Comparison of ENCODE assay signal across 25 cellular contexts in the genomic region with DNA sequence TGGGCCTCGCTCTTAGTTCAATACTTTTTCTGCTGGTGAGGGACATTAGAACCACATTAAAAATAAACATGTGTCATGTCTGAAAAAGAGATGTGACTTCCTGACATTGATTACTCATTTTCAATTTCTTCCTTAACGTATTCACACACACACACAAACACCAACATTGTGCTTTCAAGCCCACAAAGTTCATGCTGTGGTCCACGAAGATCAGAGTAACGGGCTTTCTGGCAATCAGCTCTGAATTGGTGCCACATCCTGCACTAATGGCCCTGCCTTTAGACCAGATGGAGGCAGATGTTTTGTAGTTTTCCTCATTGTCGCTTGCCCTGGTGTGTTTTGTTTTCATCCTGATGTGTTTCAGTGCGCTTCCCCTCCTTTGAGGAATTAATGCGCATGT. TPM values are rescaled to one million over a fixed set of nuclear protein-coding genes. Genes with fewer than 3 reads are reported as not detected.
DNase-seq lines count a peak whose midpoint lies in the region; ATAC-seq, FAIRE-seq and TF ChIP-seq lines count a peak whose summit lies in the region.
"Had no signal": no experiment of that assay in that cellular context is flagged by ENCODE, and none has a peak within 500 bp of the region (broad histone marks: within the 10 kb centered on the region; RNA-seq: fewer than 3 reads in every experiment).

No MANE protein-coding gene starts in this region.

- no peaks in the 10 kb centered on the region for H3K9me3 Mint-ChIP-seq in activated CD4-positive, alpha-beta T cell treated with anti-CD3 and anti-CD28 coated beads for 36 hours (ENCODE audit: low read depth)
- H3K9me3 Mint-ChIP-seq in activated CD8-positive, alpha-beta T cell treated with anti-CD3 and anti-CD28 coated beads for 36 hours = no peaks in the 10 kb centered on the region
- H3K9me3 Mint-ChIP-seq: activated naive CD4-positive, alpha-beta T cell treated with anti-CD3 and anti-CD28 coated beads, Interleukin-2, amount 50 U/mL, for 24 hours; GM23338 had no signal

- H2BK12ac ChIP-seq in mesenchymal stem cell (ENCODE audit: low read length in 2 of 2) = peak overlapping the region in 1 of 2 experiments; percentile 94

- H2AK5ac ChIP-seq in mesenchymal stem cell (ENCODE audit: low read length, severe bottlenecking) = no peak overlapping the region

- no peak overlapping the region for H3K27ac ChIP-seq in mesenchymal stem cell (ENCODE audit: low read length, poor library complexity, severe bottlenecking)
- H3K27ac ChIP-seq: 22Rv1, body of pancreas, ovary, right lobe of liver, transverse colon, WERI-Rb-1 had no signal

- no peaks in the 10 kb centered on the region for H3K36me3 ChIP-seq in mesenchymal stem cell (ENCODE audit: control insufficient read depth in 1 of 2, insufficient read depth in 2 of 2, low read depth in 1 of 2, low read length in 2 of 2)
- H3K36me3 ChIP-seq: ovary, right lobe of liver, transverse colon, WERI-Rb-1 had no signal

- H2BK5ac ChIP-seq in mesenchymal stem cell (ENCODE audit: low read depth, low read length, poor library complexity, severe bottlenecking) = no peak overlapping the region

- CTCF ChIA-PET in activated CD4-positive, alpha-beta T cell treated with anti-CD3 and anti-CD28 coated beads for 36 hours (lab: Charles Lee) = no interaction called here
- CTCF ChIA-PET in activated CD8-positive, alpha-beta T cell treated with anti-CD3 and anti-CD28 coated beads for 36 hours (lab: Charles Lee) = interaction anchor here (0.6 to 0.7 kb wide), 2 partner anchors 28 to 245 kb away, joined by 3 to 4 read pairs; no protein-coding TSS in a partner anchor

- no peaks in the 10 kb centered on the region for H3K27me3 Mint-ChIP-seq in activated CD4-positive, alpha-beta T cell treated with anti-CD3 and anti-CD28 coated beads for 36 hours
- H3K27me3 Mint-ChIP-seq in activated CD8-positive, alpha-beta T cell treated with anti-CD3 and anti-CD28 coated beads for 36 hours = no peaks in the 10 kb centered on the region
- H3K27me3 Mint-ChIP-seq: activated naive CD4-positive, alpha-beta T cell treated with anti-CD3 and anti-CD28 coated beads, Interleukin-2, amount 50 U/mL, for 24 hours had no signal

- H3K79me1 ChIP-seq in mesenchymal stem cell (replicated peaks; ENCODE audit: low read length, poor library complexity, severe bottlenecking) = no peaks in the 10 kb centered on the region

- no peak overlapping the region for H3K14ac ChIP-seq in mesenchymal stem cell (ENCODE audit: low read length in 2 of 2)

- intact Hi-C loops in activated CD4-positive, alpha-beta T cell treated with anti-CD3 and anti-CD28 coated beads for 36 hours (cut with DNase I, micrococcal nuclease) = loop anchor here in 1 of 2 experiments (2.0 kb wide), 2 partner anchors 48 to 70 kb away; a partner anchor contains a TSS
- intact Hi-C loops in activated CD8-positive, alpha-beta T cell treated with anti-CD3 and anti-CD28 coated beads for 36 hours (cut with micrococcal nuclease) = no loop called here

- WGBS in mesenchymal stem cell = 38% methylated on average over 6 of the region's 7 CpGs

- FAIRE-seq in GM12891 (lab: Jason Lieb, UNC) = peak; percentile 23
- FAIRE-seq: colon, endometrium, HTR-8/SVneo, keratinocyte had no signal

- peak overlapping the region; percentile 72 to 77 for H3K18ac ChIP-seq in mesenchymal stem cell (ENCODE audit: low read depth in 1 of 2, low read length in 2 of 2)

- no peaks in the 10 kb centered on the region for H3K27me3 ChIP-seq in mesenchymal stem cell (ENCODE audit: control insufficient read depth in 1 of 2, insufficient read depth in 1 of 2, low read length in 2 of 2)
- H3K27me3 ChIP-seq: body of pancreas, ovary, right lobe of liver, transverse colon had no signal

- no peak overlapping the region for H3K4me3 ChIP-seq in mesenchymal stem cell (ENCODE audit: insufficient read depth in 1 of 2, low read depth in 1 of 2, low read length in 2 of 2)
- H3K4me3 ChIP-seq: body of pancreas, GM23338, ovary, right lobe of liver, transverse colon had no signal

- POLR2A ChIA-PET in activated CD4-positive, alpha-beta T cell treated with anti-CD3 and anti-CD28 coated beads for 36 hours (lab: Charles Lee) = interaction anchor here (0.6 kb wide), 2 partner anchors 50 to 745 kb away, joined by 3 read pairs; no protein-coding TSS in a partner anchor
- POLR2A ChIA-PET in activated CD8-positive, alpha-beta T cell treated with anti-CD3 and anti-CD28 coated beads for 36 hours (lab: Charles Lee) = interaction anchor here (1.1 kb wide), 1 partner anchor 825 kb away, joined by 3 read pairs; no protein-coding TSS in a partner anchor

- H3K4ac ChIP-seq in mesenchymal stem cell (ENCODE audit: low read depth in 1 of 2, low read length in 2 of 2) = peak overlapping the region in 1 of 2 experiments; percentile 33

- H2AFZ ChIP-seq in mesenchymal stem cell (ENCODE audit: low read depth, low read length) = no peak overlapping the region

- no peak for TF ChIP-seq POLR2A in GM12891 (IDR thresholded peaks at IDR 0.05; ENCODE audit: low read depth, low read length)

- no peak overlapping the region for H3K4me2 ChIP-seq in mesenchymal stem cell (ENCODE audit: low read length, poor library complexity, severe bottlenecking)
- H3K4me2 ChIP-seq: GM23338 had no signal

- ATAC-seq in activated CD4-positive, alpha-beta T cell treated with anti-CD3 and anti-CD28 coated beads for 36 hours = peak; percentile 68
- ATAC-seq in activated CD8-positive, alpha-beta T cell treated with anti-CD3 and anti-CD28 coated beads for 36 hours = peak; percentile 55
- ATAC-seq in HG02884 (IDR thresholded peaks at IDR 0.05; ENCODE audit: unreplicated experiment) (no peak), HG03039 (IDR thresholded peaks at IDR 0.05; ENCODE audit: unreplicated experiment) (no peak)
- ATAC-seq: body of pancreas, GM23338 had no signal

- H3K9me3 ChIP-seq in mesenchymal stem cell (ENCODE audit: control insufficient read depth, low read length) = no peaks in the 10 kb centered on the region
- H3K9me3 ChIP-seq: body of pancreas, ovary, right lobe of liver, transverse colon had no signal

- H3K9ac ChIP-seq in mesenchymal stem cell (ENCODE audit: low read length) = no peak overlapping the region

- no peak overlapping the region for H2BK120ac ChIP-seq in mesenchymal stem cell (ENCODE audit: low read depth, low read length)

- H3K36me3 Mint-ChIP-seq in activated CD4-positive, alpha-beta T cell treated with anti-CD3 and anti-CD28 coated beads for 36 hours (ENCODE audit: low read depth) = no peaks in the 10 kb centered on the region
- no peaks in the 10 kb centered on the region for H3K36me3 Mint-ChIP-seq in activated CD8-positive, alpha-beta T cell treated with anti-CD3 and anti-CD28 coated beads for 36 hours (ENCODE audit: low read depth)
- H3K36me3 Mint-ChIP-seq: activated naive CD4-positive, alpha-beta T cell treated with anti-CD3 and anti-CD28 coated beads, Interleukin-2, amount 50 U/mL, for 24 hours had no signal

- peaks cover 35% of the 10 kb centered on the region for H3K4me1 Mint-ChIP-seq in activated CD4-positive, alpha-beta T cell treated with anti-CD3 and anti-CD28 coated beads for 36 hours
- peaks cover 20% of the 10 kb centered on the region for H3K4me1 Mint-ChIP-seq in activated CD8-positive, alpha-beta T cell treated with anti-CD3 and anti-CD28 coated beads for 36 hours (ENCODE audit: low read depth)
- H3K4me1 Mint-ChIP-seq: GM23338 had no signal

- no peak overlapping the region for H4K8ac ChIP-seq in mesenchymal stem cell (ENCODE audit: low read length)

- no peak overlapping the region for H4K91ac ChIP-seq in mesenchymal stem cell (ENCODE audit: low read length)

- H3K4me3 Mint-ChIP-seq in activated CD4-positive, alpha-beta T cell treated with anti-CD3 and anti-CD28 coated beads for 36 hours = no peak overlapping the region
- H3K4me3 Mint-ChIP-seq in activated CD8-positive, alpha-beta T cell treated with anti-CD3 and anti-CD28 coated beads for 36 hours = no peak overlapping the region
- H3K4me3 Mint-ChIP-seq: activated naive CD4-positive, alpha-beta T cell treated with anti-CD3 and anti-CD28 coated beads, Interleukin-2, amount 50 U/mL, for 24 hours; GM23338 had no signal

- TF ChIP-seq CTCF in activated CD8-positive, alpha-beta T cell treated with anti-CD3 and anti-CD28 coated beads for 36 hours (IDR thresholded peaks at IDR 0.05) = no peak

- H3K23ac ChIP-seq in mesenchymal stem cell (ENCODE audit: low read length in 2 of 2) = no peak overlapping the region

- H3K27ac Mint-ChIP-seq in activated CD4-positive, alpha-beta T cell treated with anti-CD3 and anti-CD28 coated beads for 36 hours = peak overlapping the region; percentile 82
- peak overlapping the region; percentile 25 for H3K27ac Mint-ChIP-seq in activated CD8-positive, alpha-beta T cell treated with anti-CD3 and anti-CD28 coated beads for 36 hours
- H3K27ac Mint-ChIP-seq: activated naive CD4-positive, alpha-beta T cell treated with anti-CD3 and anti-CD28 coated beads, Interleukin-2, amount 50 U/mL, for 24 hours; GM23338 had no signal

- no peak overlapping the region for H2BK15ac ChIP-seq in mesenchymal stem cell (ENCODE audit: low read depth, poor library complexity, severe bottlenecking)

- peak; percentile 28 for DNase-seq in activated CD4-positive, alpha-beta T cell treated with anti-CD3 and anti-CD28 coated beads for 36 hours
- DNase-seq in activated CD4-positive, alpha-beta T cell treated with anti-CD3 and anti-CD28 coated beads for 1 hour = no peak
- no peak for DNase-seq in GM12891 (ENCODE audit: insufficient read length, low spot score)
- DNase-seq in activated CD8-positive, alpha-beta T cell treated with anti-CD3 and anti-CD28 coated beads for 36 hours = peak; percentile 37
- DNase-seq in mesenchymal stem cell = peak; percentile 59
- no peak for DNase-seq in Ammon's horn (ENCODE audit: low spot score)
- DNase-seq: body of pancreas; Calu3; NCI-H1436 treated with DMSO at 0.1 percent for 48 hours; NCI-H526; ovary; right lobe of liver; Right ventricle myocardium superior; stimulated activated naive CD4-positive, alpha-beta T cell treated with Interleukin-2 at 50 U/mL for 16 hours; transverse colon; WERI-Rb-1 had no signal

- peaks cover 7% of the 10 kb centered on the region for H3K4me1 ChIP-seq in mesenchymal stem cell (ENCODE audit: control insufficient read depth, insufficient read depth, low read depth, low read length)
- H3K4me1 ChIP-seq: body of pancreas, right lobe of liver, transverse colon had no signal

TF ChIP-seq in GM12891, 5 proteins besides CTCF, POLR2A, EP300 and RAD21:
- TF ChIP-seq POU2F2 (IDR thresholded peaks at IDR 0.05; ENCODE audit: low read depth, low read length) (no peak), TAF1 (IDR thresholded peaks at IDR 0.05; ENCODE audit: low read depth, low read length) (no peak), POLR2AphosphoS5 (IDR thresholded peaks at IDR 0.05; ENCODE audit: low read depth, low read length) (no peak), SPI1 (IDR thresholded peaks at IDR 0.05; ENCODE audit: low read depth, low read length) (no peak)

RNA-seq across cellular contexts. Expression of a gene that starts 47.9 kb away (rescaled TPM):
- 100 to 1,000 TPM; 107 to 132 TPM for total RNA-seq in activated CD4-positive, alpha-beta T cell treated with anti-CD3 and anti-CD28 coated beads for 36 hours
- polyA plus RNA-seq in GM12891 (2012; ENCODE audit: low read depth, missing spikeins) = 178 TPM
- total RNA-seq in activated CD8-positive, alpha-beta T cell treated with anti-CD3 and anti-CD28 coated beads for 36 hours = 100 to 1,000 TPM; 106 to 116 TPM
- polyA plus RNA-seq in mesenchymal stem cell (2013, experiment 1 of 2) = 172 TPM
- polyA plus RNA-seq in mesenchymal stem cell (2013, experiment 2 of 2) = 184 TPM

Comparison
In these comparisons a context has a peak if more than half of its experiments do, and no peak if none do; other contexts are left out.
1. DNase-seq: peak in activated CD4-positive, alpha-beta T cell treated with anti-CD3 and anti-CD28 coated beads for 36 hours (single experiment), activated CD8-positive, alpha-beta T cell treated with anti-CD3 and anti-CD28 coated beads for 36 hours (single experiment) and mesenchymal stem cell (single experiment); none in activated CD4-positive, alpha-beta T cell treated with anti-CD3 and anti-CD28 coated beads for 1 hour (single experiment), GM12891 (single experiment) and Ammon's horn (single experiment).
2. ATAC-seq: peak in activated CD4-positive, alpha-beta T cell treated with anti-CD3 and anti-CD28 coated beads for 36 hours (single experiment) and activated CD8-positive, alpha-beta T cell treated with anti-CD3 and anti-CD28 coated beads for 36 hours (single experiment); none in HG02884 (single experiment) and HG03039 (single experiment).